In the genomic region with DNA sequence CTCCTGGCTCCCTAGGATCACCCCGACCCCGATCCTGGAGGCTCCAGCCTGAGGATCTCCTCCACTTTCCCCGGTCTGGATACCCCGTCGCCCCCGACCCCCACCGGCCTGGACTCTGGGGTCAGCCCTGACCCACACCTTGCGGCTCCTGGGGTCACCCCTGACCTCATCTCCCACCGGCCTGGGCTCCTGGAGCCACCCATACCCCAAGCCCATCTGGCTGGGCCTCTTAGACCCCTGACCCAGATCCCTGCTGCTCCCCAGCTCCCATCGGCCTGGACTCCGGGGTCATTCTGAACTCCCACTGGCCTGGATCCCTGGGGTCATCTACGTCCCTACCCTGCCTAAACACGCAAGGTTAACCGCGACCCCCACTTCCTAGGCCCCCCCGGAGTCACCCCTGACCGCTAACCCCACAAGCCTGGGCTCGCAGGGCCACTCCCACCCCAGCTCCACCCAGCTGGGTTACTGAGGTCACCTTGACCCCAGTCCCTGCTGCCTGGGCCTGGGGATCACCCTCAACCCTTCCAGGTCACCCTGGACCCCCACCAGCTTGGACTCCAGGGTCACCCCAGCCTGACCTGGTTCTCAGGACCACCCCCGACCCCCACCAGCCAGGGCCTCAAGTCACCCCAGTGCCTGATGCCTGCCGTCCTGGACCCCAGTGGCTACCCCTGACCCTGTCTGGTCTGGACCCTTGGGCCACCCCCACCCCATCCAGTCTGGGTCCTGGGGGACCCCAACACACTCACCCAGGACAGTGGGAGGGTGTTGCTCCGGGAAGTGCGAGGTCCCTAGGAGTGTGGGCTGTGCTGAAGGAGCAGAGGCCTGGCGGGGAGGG, we compare ENCODE assay signal across 8 cellular contexts. TPM values are rescaled to one million over a fixed set of nuclear protein-coding genes. Genes with fewer than 3 reads are reported as not detected.
DNase-seq lines count a peak whose midpoint lies in the region; ATAC-seq, FAIRE-seq and TF ChIP-seq lines count a peak whose summit lies in the region.

No MANE protein-coding gene starts in this region.

- DNase-seq in MG63 (peak; percentile 63), right atrium auricular region (ENCODE audit: low spot score) (no peak), small intestine (peak; percentile 35), HTR-8/SVneo (ENCODE audit: insufficient read length, low spot score) (no peak), RCC 7860 (ENCODE audit: low spot score) (no peak)
- DNase-seq in activated naive CD4-positive, alpha-beta T cell treated with anti-CD3 and anti-CD28 coated beads, Interleukin-2, amount 50 U/mL, for 72 hours (ENCODE audit: low spot score in 2 of 2) = peak; percentile 21 to 68

- H3K27ac Mint-ChIP-seq in activated naive CD4-positive, alpha-beta T cell treated with anti-CD3 and anti-CD28 coated beads, Interleukin-2, amount 50 U/mL, for 72 hours = peak overlapping the region; percentile 85 to 98

- TF ChIP-seq CTCF in C4-2B (conservative IDR thresholded peaks at IDR 0.05) (no peak), right atrium auricular region (IDR thresholded peaks at IDR 0.05) (no peak)

- H3K36me3 Mint-ChIP-seq in activated naive CD4-positive, alpha-beta T cell treated with anti-CD3 and anti-CD28 coated beads, Interleukin-2, amount 50 U/mL, for 72 hours = peaks cover 4 to 19% of the 10 kb centered on the region in 2 donors

- H3K27ac ChIP-seq in C4-2B = peak overlapping the region; percentile 87
- peak overlapping the region; percentile 95 to 97 for H3K27ac ChIP-seq in right atrium auricular region
- H3K27ac ChIP-seq in small intestine (ENCODE audit: low read depth in 1 of 2, low read length in 1 of 2) = peak overlapping the region; percentile 77 to 90

- ATAC-seq in activated naive CD4-positive, alpha-beta T cell treated with anti-CD3 and anti-CD28 coated beads, Interleukin-2, amount 50 U/mL, for 72 hours = peak; percentile 1 to 51
- ATAC-seq in GM21526 (IDR thresholded peaks at IDR 0.05; ENCODE audit: low FRiP score, unreplicated experiment) = no peak

- H3K4me1 ChIP-seq in right atrium auricular region = peaks cover 0 to 28% of the 10 kb centered on the region in 2 donors
- peaks cover 5 to 7% of the 10 kb centered on the region in 2 donors for H3K4me1 ChIP-seq in small intestine (ENCODE audit: control insufficient read depth in 2 of 2, insufficient read depth in 1 of 2, low read depth in 1 of 2, low read length in 1 of 2)

- FAIRE-seq in small intestine (lab: Jason Lieb, UNC) (no peak), HTR-8/SVneo (lab: Jason Lieb, UNC) (no peak), RCC 7860 (lab: Jason Lieb, UNC) (no peak)

- 1 to 2% (median 1%) methylated on average over 22 to 23 of the region's 23 CpGs for WGBS in small intestine, 3 donors

- H3K27me3 ChIP-seq in MG63 (no peaks in the 10 kb centered on the region), right atrium auricular region (no peaks in the 10 kb centered on the region), small intestine (ENCODE audit: control insufficient read depth in 2 of 2, insufficient read depth in 2 of 2, low read length in 2 of 2) (no peaks in the 10 kb centered on the region)

- H3K4me3 ChIP-seq in MG63 (peak overlapping the region; percentile 76), right atrium auricular region (peak overlapping the region; percentile 91 to 93), small intestine (ENCODE audit: low read depth in 1 of 2, low read length in 2 of 2) (peak overlapping the region; percentile 87 to 98)

- H3K36me3 ChIP-seq in MG63 (peaks cover 25% of the 10 kb centered on the region), right atrium auricular region (no peaks in the 10 kb centered on the region), small intestine (ENCODE audit: control insufficient read depth in 2 of 2, insufficient read depth in 2 of 2, low read length in 2 of 2) (no peaks in the 10 kb centered on the region)

- H3K9me3 Mint-ChIP-seq in activated naive CD4-positive, alpha-beta T cell treated with anti-CD3 and anti-CD28 coated beads, Interleukin-2, amount 50 U/mL, for 72 hours = no peaks in the 10 kb centered on the region

- H3K9me3 ChIP-seq in MG63 = no peaks in the 10 kb centered on the region
- no peaks in the 10 kb centered on the region for H3K9me3 ChIP-seq in right atrium auricular region
- H3K9me3 ChIP-seq in small intestine (ENCODE audit: control insufficient read depth, low read depth) = no peaks in the 10 kb centered on the region

RNA-seq across cellular contexts. Expression of gene FOXK1, which starts 1.2 kb away (rescaled TPM):
- 21.8 and 23.9 TPM in 2 replicates for total RNA-seq in MG63 (2014; rRNA removed; shearing (Covaris generic); ENCODE audit: low replicate concordance)
- 10 to 100 TPM; 37.1 to 40.5 TPM for total RNA-seq in activated naive CD4-positive, alpha-beta T cell treated with anti-CD3 and anti-CD28 coated beads, Interleukin-2, amount 50 U/mL, for 72 hours
- total RNA-seq in right atrium auricular region = 10 to 100 TPM; 19.4 to 24.8 TPM
- 10 to 100 TPM in 1 of 3 donors, 1 to 10 TPM in 2; 1.4 to 10.5 (median 2.0) TPM for polyA plus RNA-seq in small intestine

Comparison
In these comparisons a context has a peak if more than half of its experiments do, and no peak if none do; other contexts are left out.
1. DNase-seq: peak in MG63 (single experiment), activated naive CD4-positive, alpha-beta T cell treated with anti-CD3 and anti-CD28 coated beads, Interleukin-2, amount 50 U/mL, for 72 hours (2 of 2) and small intestine (single experiment); none in right atrium auricular region (single experiment), HTR-8/SVneo (single experiment) and RCC 7860 (single experiment).
2. Peak in every context shown above with its lines, with median percentiles within 50 percentile points of each other: H3K27ac ChIP-seq and H3K4me3 ChIP-seq.